8 cellular contexts compared by ENCODE assay signal in the genomic region with DNA sequence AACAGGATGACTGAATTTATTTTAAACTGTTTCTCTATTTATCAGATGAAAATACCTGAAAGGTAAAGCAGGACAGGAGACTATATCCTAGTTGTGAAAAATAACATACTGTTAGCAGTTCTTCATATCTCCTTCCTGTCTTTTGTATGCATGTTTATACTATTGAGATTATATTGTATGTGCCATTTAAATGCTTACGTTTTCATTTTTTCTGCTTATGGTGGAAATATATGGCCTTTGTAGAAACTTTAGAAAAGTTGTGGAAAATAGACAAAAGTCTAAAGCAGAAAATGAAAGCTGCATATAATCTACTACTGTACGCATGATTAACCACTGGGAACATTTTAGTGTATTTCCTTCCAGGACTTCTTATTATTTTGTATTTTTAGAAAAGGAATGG. TPM values are rescaled to one million over a fixed set of nuclear protein-coding genes. Genes with fewer than 3 reads are reported as not detected.
DNase-seq lines count a peak whose midpoint lies in the region; ATAC-seq and TF ChIP-seq lines count a peak whose summit lies in the region.

No MANE protein-coding gene starts in this region.

- peaks cover 5 to 12% (median 8%) of the 10 kb centered on the region in 5 donors for H3K27me3 Mint-ChIP-seq in naive thymus-derived CD8-positive, alpha-beta T cell

- H3K36me3 ChIP-seq in KMS-11 (ENCODE audit: insufficient read depth) (no peaks in the 10 kb centered on the region), colonic mucosa (no peaks in the 10 kb centered on the region)

- H3K9me3 Mint-ChIP-seq in naive thymus-derived CD8-positive, alpha-beta T cell = no peaks in the 10 kb centered on the region

- H3K27ac Mint-ChIP-seq in naive thymus-derived CD8-positive, alpha-beta T cell = peak overlapping the region in 6 of 10 donors; percentile 87 to 97 (median 96)

- intact Hi-C loops in colonic mucosa (cut with DNase I) = no loop called here

- H3K27me3 ChIP-seq in KMS-11 (ENCODE audit: insufficient read depth, low read depth) (no peaks in the 10 kb centered on the region), colonic mucosa (no peaks in the 10 kb centered on the region)

- peak overlapping the region; percentile 92 to 99 (median 94) for H3K4me3 Mint-ChIP-seq in naive thymus-derived CD8-positive, alpha-beta T cell

- H3K9me3 ChIP-seq in colonic mucosa = no peaks in the 10 kb centered on the region

- no peaks in the 10 kb centered on the region for H4K20me1 ChIP-seq in KMS-11 (ENCODE audit: insufficient read depth)

- H3K9ac ChIP-seq in KMS-11 (peak overlapping the region; percentile 82; the same call in 1 of the 2 replicates), colonic mucosa (ENCODE audit: low read depth in 2 of 2, low read length in 2 of 2) (peak overlapping the region; percentile 88 to 89)

- no peak for ATAC-seq in naive thymus-derived CD8-positive, alpha-beta T cell
- ATAC-seq in HG03280 (IDR thresholded peaks at IDR 0.05; ENCODE audit: unreplicated experiment) = no peak
- ATAC-seq in esophagus mucosa = no peak

- peaks cover 22% of the 10 kb centered on the region for H3K79me2 ChIP-seq in KMS-11 (ENCODE audit: insufficient read depth, low read depth)

- CTCF ChIA-PET in AG04449 (lab: Yijun Ruan, JAX) = no interaction called here

- H3K4me3 ChIP-seq in AG04449 (ENCODE audit: low read depth, low read length) (peak overlapping the region; percentile 55), KMS-11 (IDR thresholded peaks at IDR 0.05; ENCODE audit: insufficient read depth, low read depth, low read length) (peak overlapping the region; percentile 96), colonic mucosa (peak overlapping the region; percentile 84)

- H3K4me1 ChIP-seq in KMS-11 (ENCODE audit: low read depth, poor library complexity, severe bottlenecking) (peaks cover 35% of the 10 kb centered on the region), colonic mucosa (peaks cover 5% of the 10 kb centered on the region)

- peak overlapping the region; percentile 77; the same call in 1 of the 2 replicates for H2AFZ ChIP-seq in KMS-11 (ENCODE audit: low read depth)

- H3K36me3 Mint-ChIP-seq in naive thymus-derived CD8-positive, alpha-beta T cell = no peaks in the 10 kb centered on the region

- POLR2A ChIA-PET in AG04449 (lab: Yijun Ruan, JAX) = interaction anchor here (0.6 to 1.2 kb wide), 2 partner anchors 104 to 110 kb away, joined by 3 to 4 read pairs; no protein-coding TSS in a partner anchor
- POLR2A ChIA-PET in naive thymus-derived CD8-positive, alpha-beta T cell (lab: Charles Lee) = interaction anchor here (1.0 kb wide), 1 partner anchor 9 kb away, joined by 5 read pairs; no protein-coding TSS in a partner anchor

- DNase-seq in AG04449 (ENCODE audit: low read depth, low spot score) (no peak), colonic mucosa (no peak), DMS114 treated with DMSO at 0.1 percent for 48 hours (lab: John Stamatoyannopoulos, UW; ENCODE audit: unreplicated experiment) (no peak)
- DNase-seq in naive thymus-derived CD8-positive, alpha-beta T cell = no peak
- no peak for DNase-seq in activated CD8-positive, alpha-beta memory T cell treated with anti-CD3 and anti-CD28 coated beads for 24 hours

- peak overlapping the region; percentile 78 for H3K4me2 ChIP-seq in KMS-11

- no peak overlapping the region for H3K27ac ChIP-seq in KMS-11
- H3K27ac ChIP-seq in colonic mucosa = peak overlapping the region; percentile 96

- peaks cover 17 to 34% (median 32%) of the 10 kb centered on the region in 4 donors for H3K4me1 Mint-ChIP-seq in naive thymus-derived CD8-positive, alpha-beta T cell

- no peak for TF ChIP-seq CTCF in AG04449 (IDR thresholded peaks at IDR 0.05; ENCODE audit: insufficient read depth, low read length, missing control alignments)
- no peak for TF ChIP-seq CTCF in KMS-11 (conservative IDR thresholded peaks at IDR 0.05; ENCODE audit: low read depth, low read length)
- TF ChIP-seq CTCF in colonic mucosa (IDR thresholded peaks at IDR 0.05) = no peak

RNA-seq across cellular contexts. Expression of gene PPM1L, which starts 2.1 kb away (rescaled TPM):
- total RNA-seq in colonic mucosa (10 to 100 TPM; 15.0 to 15.6 TPM), esophagus mucosa (11.3 TPM)
- 1 to 10 TPM; 4.1 to 5.9 TPM for total RNA-seq in naive thymus-derived CD8-positive, alpha-beta T cell
- polyA plus RNA-seq in naive thymus-derived CD8-positive, alpha-beta T cell = 1 to 10 TPM in 2 of 3 donors, under 1 TPM in 1; 0.46 to 1.9 (median 1.0) TPM
